ENCODE assay signal across 1 cellular context in the genomic region with DNA sequence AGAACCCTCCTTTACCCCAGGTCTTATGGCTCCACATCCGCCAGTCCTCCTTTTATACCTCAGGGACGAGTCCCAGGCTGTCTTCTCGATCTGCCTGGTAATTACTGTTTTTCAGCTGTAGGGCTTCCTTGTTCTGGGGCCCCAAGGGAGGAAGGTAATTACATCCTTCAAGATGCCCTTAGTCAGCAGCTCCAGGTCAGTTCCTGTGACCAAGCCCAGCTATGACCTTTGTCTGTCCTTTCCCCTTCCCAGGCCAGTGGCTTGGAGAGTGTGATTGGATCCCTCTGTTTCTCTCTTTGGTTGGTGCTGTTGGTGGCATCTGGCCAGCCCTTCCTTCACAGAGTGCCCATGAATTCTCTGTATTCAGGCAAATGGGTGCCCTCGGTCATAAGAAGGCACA.
TF ChIP-seq lines count a peak whose summit lies in the region.

No MANE protein-coding gene starts in this region.

TF ChIP-seq in H1, 55 proteins besides CTCF, POLR2A, EP300 and RAD21 (continued from another document):
- TF ChIP-seq SIN3A (conservative IDR thresholded peaks at IDR 0.05 in 1 of 2, IDR thresholded peaks at IDR 0.05 in 1 of 2; ENCODE audit: low read depth in 1 of 2, low read length in 2 of 2), result no peak
- no peak for TF ChIP-seq RBBP5 (IDR thresholded peaks at IDR 0.05; ENCODE audit: borderline replicate concordance, low read depth, low read length)
- no peak for TF ChIP-seq KDM1A (IDR thresholded peaks at IDR 0.05; ENCODE audit: borderline replicate concordance, low read length)
- TF ChIP-seq ASH2L (IDR thresholded peaks at IDR 0.05; ENCODE audit: low read length), result no peak
- TF ChIP-seq CTBP2 (IDR thresholded peaks at IDR 0.05; ENCODE audit: borderline replicate concordance, insufficient read depth, insufficient read length, low read length), result no peak
- TF ChIP-seq EZH2 (IDR thresholded peaks at IDR 0.05; ENCODE audit: low read depth, low read length, severe bottlenecking), result no peak
- TF ChIP-seq CREB1 (IDR thresholded peaks at IDR 0.05), result no peak
- TF ChIP-seq SRF (IDR thresholded peaks at IDR 0.05; ENCODE audit: low read depth, low read length), result no peak
- no peak for TF ChIP-seq SP4 (IDR thresholded peaks at IDR 0.05; ENCODE audit: low read length)
- TF ChIP-seq, protein P1, sequence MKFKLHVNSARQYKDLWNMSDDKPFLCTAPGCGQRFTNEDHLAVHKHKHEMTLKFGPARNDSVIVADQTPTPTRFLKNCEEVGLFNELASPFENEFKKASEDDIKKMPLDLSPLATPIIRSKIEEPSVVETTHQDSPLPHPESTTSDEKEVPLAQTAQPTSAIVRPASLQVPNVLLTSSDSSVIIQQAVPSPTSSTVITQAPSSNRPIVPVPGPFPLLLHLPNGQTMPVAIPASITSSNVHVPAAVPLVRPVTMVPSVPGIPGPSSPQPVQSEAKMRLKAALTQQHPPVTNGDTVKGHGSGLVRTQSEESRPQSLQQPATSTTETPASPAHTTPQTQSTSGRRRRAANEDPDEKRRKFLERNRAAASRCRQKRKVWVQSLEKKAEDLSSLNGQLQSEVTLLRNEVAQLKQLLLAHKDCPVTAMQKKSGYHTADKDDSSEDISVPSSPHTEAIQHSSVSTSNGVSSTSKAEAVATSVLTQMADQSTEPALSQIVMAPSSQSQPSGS (IDR thresholded peaks at IDR 0.05; ENCODE audit: low read length), result no peak
- no peak for TF ChIP-seq SP1 (IDR thresholded peaks at IDR 0.05; ENCODE audit: low read depth, low read length)
- no peak for TF ChIP-seq BCL11A (IDR thresholded peaks at IDR 0.05; ENCODE audit: low read depth in 2 of 2, low read length in 2 of 2)
- no peak for TF ChIP-seq TBP (IDR thresholded peaks at IDR 0.05; ENCODE audit: low read depth, low read length)
